In genomic region chr17:16398270-16399267, GRCh38 we compare ENCODE assay signal across 8 cellular contexts. TPM values are rescaled to one million over a fixed set of nuclear protein-coding genes. Genes with fewer than 3 reads are reported as not detected.
A peak's percentile ranks its signal among the peaks of the same experiment; 100 is the strongest.
DNase-seq lines count a peak whose midpoint lies in the region; ATAC-seq and TF ChIP-seq lines count a peak whose summit lies in the region.

No MANE protein-coding gene starts in this region.

- DNase-seq in dermis blood vessel endothelial cell (peak; percentile 76), CD1c-positive myeloid dendritic cell (ENCODE audit: extremely low spot score) (no peak), MV-4-11 (lab: John Stamatoyannopoulos, UW) (no peak), esophagus muscularis mucosa (ENCODE audit: extremely low spot score) (no peak), SW480 (ENCODE audit: low spot score) (no peak)

- WGBS in esophagus muscularis mucosa: 52% methylated on average over 8 of the region's 9 CpGs

- TF ChIP-seq POLR2A in GM19193 (IDR thresholded peaks at IDR 0.05; ENCODE audit: extremely low read depth, insufficient read depth, insufficient read length) (peak; percentile 21), esophagus muscularis mucosa (IDR thresholded peaks at IDR 0.05; ENCODE audit: low read depth) (no peak)

- H3K4me1 ChIP-seq in esophagus muscularis mucosa: peaks cover 0 to 4% (median 0%) of the 10 kb centered on the region in 4 donors

- H3K27ac ChIP-seq in C4-2B (peak overlapping the region; percentile 30), esophagus muscularis mucosa (replicated peaks in 1 of 4) (no peak overlapping the region)

- intact Hi-C loops in esophagus muscularis mucosa (cut with DNase I): no loop called here

- no peaks in the 10 kb centered on the region for H3K36me3 ChIP-seq in esophagus muscularis mucosa

- TF ChIP-seq EP300 in esophagus muscularis mucosa (IDR thresholded peaks at IDR 0.05): no peak

- ATAC-seq in HG03432 (IDR thresholded peaks at IDR 0.05; ENCODE audit: unreplicated experiment): peak; percentile 72

- TF ChIP-seq CTCF in C4-2B (conservative IDR thresholded peaks at IDR 0.05) (no peak), esophagus muscularis mucosa (IDR thresholded peaks at IDR 0.05) (no peak)

- no peak overlapping the region for H3K4me3 ChIP-seq in esophagus muscularis mucosa

- H3K27me3 ChIP-seq in esophagus muscularis mucosa: no peaks in the 10 kb centered on the region

- no peaks in the 10 kb centered on the region for H3K9me3 ChIP-seq in esophagus muscularis mucosa

RNA-seq across cellular contexts. Expression of gene TRPV2, which starts 16.8 kb away (rescaled TPM):
- 40.0 and 48.8 TPM in 2 replicates for total RNA-seq in dermis blood vessel endothelial cell
- total RNA-seq in esophagus muscularis mucosa: 10 to 100 TPM; 11.3 to 19.1 (median 17.7) TPM

RNA-seq across cellular contexts. Expression of gene UBB, which starts 17.7 kb away (rescaled TPM):
- total RNA-seq in dermis blood vessel endothelial cell (1,676 and 1,882 TPM in 2 replicates), esophagus muscularis mucosa (1,000 to 10,000 TPM in 2 of 4 donors, 100 to 1,000 TPM in 2; 713 to 1,130 (median 983) TPM)

RNA-seq across cellular contexts. Expression of gene CENPV, which starts 45.3 kb away (rescaled TPM):
- 8.2 and 14.1 TPM in 2 replicates for total RNA-seq in dermis blood vessel endothelial cell
- 10 to 100 TPM in 2 of 4 donors, 1 to 10 TPM in 2; 4.2 to 10.9 (median 8.2) TPM for total RNA-seq in esophagus muscularis mucosa
